Comparison of ENCODE assay signal across 16 cellular contexts in genomic region chr9:98922721-98923435, GRCh38. TPM values are rescaled to one million over a fixed set of nuclear protein-coding genes. Genes with fewer than 3 reads are reported as not detected.
A peak's percentile ranks its signal among the peaks of the same experiment; 100 is the strongest.
DNase-seq lines count a peak whose midpoint lies in the region; ATAC-seq and TF ChIP-seq lines count a peak whose summit lies in the region.
"Had no signal": no experiment of that assay in that cellular context is flagged by ENCODE, and none has a peak within 500 bp of the region (broad histone marks: within the 10 kb centered on the region; RNA-seq: fewer than 3 reads in every experiment).

No MANE protein-coding gene starts in this region.

- no peak for TF ChIP-seq POLR2A in uterus (IDR thresholded peaks at IDR 0.05)

- H2BK120ac ChIP-seq in mesendoderm (ENCODE audit: low read depth, low read length), result no peak overlapping the region

- H3F3A ChIP-seq in MM.1S (ENCODE audit: insufficient read depth, low read length), result no peaks in the 10 kb centered on the region

- no peaks in the 10 kb centered on the region for H4K20me1 ChIP-seq in MM.1S (ENCODE audit: insufficient read depth, low read length)

- no peak overlapping the region for H3K56ac ChIP-seq in mesendoderm (ENCODE audit: low read length)

- in situ Hi-C loops in astrocyte of the spinal cord (cut with HindIII; ENCODE audit: low sequenced_read_pairs), result no loop called here

- H3K4me2 ChIP-seq in MM.1S (ENCODE audit: low read depth, low read length) (peak overlapping the region; percentile 33; the same call in 1 of the 2 replicates), mesendoderm (ENCODE audit: low read length) (no peak overlapping the region)

- H3K36me3 ChIP-seq in MM.1S (replicated peaks; ENCODE audit: insufficient read depth, low read length) (no peaks in the 10 kb centered on the region), mesendoderm (ENCODE audit: control insufficient read depth, insufficient read depth, low read length) (no peaks in the 10 kb centered on the region), uterus (no peaks in the 10 kb centered on the region)

- no peaks in the 10 kb centered on the region for H3K79me1 ChIP-seq in mesendoderm (ENCODE audit: low read length)

- H3K27ac ChIP-seq in MM.1S (ENCODE audit: low read length), result no peak overlapping the region
- no peak overlapping the region for H3K27ac ChIP-seq in mesendoderm (ENCODE audit: low read depth, low read length)
- no peak overlapping the region for H3K27ac ChIP-seq in uterus

- H3K36me3 Mint-ChIP-seq in activated naive CD4-positive, alpha-beta T cell treated with anti-CD3 and anti-CD28 coated beads, Interleukin-2, amount 50 U/mL, for 72 hours, result no peaks in the 10 kb centered on the region

- H3K9ac ChIP-seq in MM.1S (ENCODE audit: low read length), result no peak overlapping the region
- H3K9ac ChIP-seq in mesendoderm (ENCODE audit: low read length), result no peak overlapping the region

- H4K8ac ChIP-seq in mesendoderm (ENCODE audit: low read depth, low read length), result no peak overlapping the region

- 0 out of 2 replicates have a peak overlapping the region, but pooled peaks have one; percentile 40 for H2AFZ ChIP-seq in MM.1S (ENCODE audit: low read length)

- no peak overlapping the region for H3K4ac ChIP-seq in mesendoderm (ENCODE audit: low read depth, low read length)

- H3K18ac ChIP-seq in mesendoderm (ENCODE audit: low read length), result peak overlapping the region; percentile 51

- H3K9me2 ChIP-seq in MM.1S (replicated peaks; ENCODE audit: insufficient read depth, low read length), result no peaks in the 10 kb centered on the region

- H3K9me3 ChIP-seq in MM.1S (replicated peaks; ENCODE audit: insufficient read depth, low read length) (no peaks in the 10 kb centered on the region), uterus (no peaks in the 10 kb centered on the region)

- no peak overlapping the region for H4K5ac ChIP-seq in mesendoderm (ENCODE audit: low read length)

- no CpG with 5 or more reads among the region's 4 CpGs for WGBS in mesendoderm (ENCODE audit: extremely low coverage, insufficient coverage, low lambda C conversion rate)

- no peak overlapping the region for H2BK15ac ChIP-seq in mesendoderm (replicated peaks; ENCODE audit: low read depth)

- no peaks in the 10 kb centered on the region for H3K9me3 Mint-ChIP-seq in activated naive CD4-positive, alpha-beta T cell treated with anti-CD3 and anti-CD28 coated beads, Interleukin-2, amount 50 U/mL, for 72 hours
- H3K9me3 Mint-ChIP-seq: T-helper 1 cell treated with Interleukin-12 subunit alpha and Interleukin-12 subunit beta and Interleukin-4 antibody, amounts not matched to agents 30 μg/mL and 1 μg/mL, for 36 hours had no signal

- intact Hi-C loops in uterus (cut with DNase I; ENCODE audit: low total_unique reads), result no loop called here

- no peak overlapping the region for H2BK5ac ChIP-seq in mesendoderm (ENCODE audit: low read length)

- no peaks in the 10 kb centered on the region for H3K79me2 ChIP-seq in MM.1S (ENCODE audit: low read length)
- H3K79me2 ChIP-seq in mesendoderm (ENCODE audit: control insufficient read depth, insufficient read depth, low read length), result no peaks in the 10 kb centered on the region

- no peak for TF ChIP-seq CTCF in MM.1S (IDR thresholded peaks at IDR 0.05; ENCODE audit: low read length)
- TF ChIP-seq CTCF in astrocyte of the spinal cord (IDR thresholded peaks at IDR 0.05; ENCODE audit: low read depth, low read length), result no peak
- no peak for TF ChIP-seq CTCF in uterus (IDR thresholded peaks at IDR 0.05)

- no peak overlapping the region for H3K23ac ChIP-seq in mesendoderm (ENCODE audit: low read length)

- DNase-seq in Ammon's horn (ENCODE audit: low spot score) (peak; percentile 35), MM.1S (peak; percentile 48), astrocyte of the spinal cord (ENCODE audit: low read depth, low spot score) (peak; percentile 43), mesendoderm (no peak), NCI-H510A treated with DMSO at 0.1 percent for 48 hours (lab: John Stamatoyannopoulos, UW) (no peak), uterus (no peak)
- DNase-seq in activated naive CD4-positive, alpha-beta T cell treated with anti-CD3 and anti-CD28 coated beads, Interleukin-2, amount 50 U/mL, for 72 hours (ENCODE audit: low spot score in 2 of 2), result no peak
- DNase-seq in activated effector memory CD4-positive, alpha-beta T cell treated with anti-CD3 and anti-CD28 coated beads, Interleukin-2, amount 50 U/mL, for 16 hours, result no peak
- DNase-seq: activated CD4-positive, CD25-positive, alpha-beta regulatory T cell treated with anti-CD3 and anti-CD28 coated beads, Interleukin-2, amount 50 U/mL, for 72 hours; activated T-cell treated with anti-CD3 and anti-CD28 coated beads for 4 hours; DMS79 treated with DMSO at 0.1 percent for 48 hours; NK-92 treated with Interleukin-12 subunit alpha and Interleukin-12 subunit beta, amount 100 ng/mL, for 24 hours; stimulated activated CD4-positive, alpha-beta T cell treated with anti-CD3 and anti-CD28 coated beads, Interleukin-2, amount 100 ng/mL, for 48 hours; stimulated activated naive CD4-positive, alpha-beta T cell treated with Interleukin-2 at 50 U/mL for 16 hours had no signal

- no peak overlapping the region for H2AK5ac ChIP-seq in mesendoderm (ENCODE audit: low read length)

- no peaks in the 10 kb centered on the region for H3K4me1 ChIP-seq in MM.1S (ENCODE audit: low read length)
- peaks cover 14% of the 10 kb centered on the region for H3K4me1 ChIP-seq in mesendoderm (ENCODE audit: control insufficient read depth, low read depth, low read length)
- peaks cover 0 to 3% of the 10 kb centered on the region in 2 donors for H3K4me1 ChIP-seq in uterus

- no peak overlapping the region for H3K27ac Mint-ChIP-seq in activated naive CD4-positive, alpha-beta T cell treated with anti-CD3 and anti-CD28 coated beads, Interleukin-2, amount 50 U/mL, for 72 hours
- H3K27ac Mint-ChIP-seq: T-helper 1 cell treated with Interleukin-12 subunit alpha and Interleukin-12 subunit beta and Interleukin-4 antibody, amounts not matched to agents 30 μg/mL and 1 μg/mL, for 36 hours had no signal

- no peak for ATAC-seq in activated naive CD4-positive, alpha-beta T cell treated with anti-CD3 and anti-CD28 coated beads, Interleukin-2, amount 50 U/mL, for 72 hours
- ATAC-seq: HCT116 had no signal

- H3K4me3 ChIP-seq in MM.1S (ENCODE audit: low read length), result no peak overlapping the region
- no peak overlapping the region for H3K4me3 ChIP-seq in astrocyte of the spinal cord (ENCODE audit: low read depth, low read length)
- no peak overlapping the region for H3K4me3 ChIP-seq in mesendoderm (ENCODE audit: low read length)
- H3K4me3 ChIP-seq in uterus, result no peak overlapping the region

- H3K27me3 ChIP-seq in MM.1S (replicated peaks; ENCODE audit: insufficient read depth, low read length), result no peaks in the 10 kb centered on the region
- no peaks in the 10 kb centered on the region for H3K27me3 ChIP-seq in mesendoderm (ENCODE audit: insufficient read depth, low read length, poor library complexity)
- no peaks in the 10 kb centered on the region for H3K27me3 ChIP-seq in uterus

RNA-seq across cellular contexts. Expression of gene COL15A1, which starts 20.8 kb away (rescaled TPM):
- polyA plus RNA-seq in mesendoderm (2013, experiment 1 of 2), result 0.22 TPM
- polyA plus RNA-seq in mesendoderm (2013, experiment 2 of 2), result 0.32 TPM
- total RNA-seq in activated naive CD4-positive, alpha-beta T cell treated with anti-CD3 and anti-CD28 coated beads, Interleukin-2, amount 50 U/mL, for 72 hours, result under 1 TPM; 0.11 to 0.23 TPM
- 100 to 1,000 TPM in 1 of 4 donors, 10 to 100 TPM in 3; 20.3 to 160 (median 50.4) TPM for total RNA-seq in uterus

Comparison
In these comparisons a context has a peak if more than half of its experiments do, and no peak if none do; other contexts are left out.
1. DNase-seq: peak in Ammon's horn (single experiment), MM.1S (single experiment) and astrocyte of the spinal cord (single experiment); none in mesendoderm (single experiment), activated naive CD4-positive, alpha-beta T cell treated with anti-CD3 and anti-CD28 coated beads, Interleukin-2, amount 50 U/mL, for 72 hours (0 of 2), activated effector memory CD4-positive, alpha-beta T cell treated with anti-CD3 and anti-CD28 coated beads, Interleukin-2, amount 50 U/mL, for 16 hours (single experiment), NCI-H510A treated with DMSO at 0.1 percent for 48 hours (single experiment) and uterus (0 of 2).
2. RNA of gene COL15A1, which starts 20.8 kb away (total RNA-seq): 20.3 to 160 TPM in uterus; 0.11 to 0.23 TPM in activated naive CD4-positive, alpha-beta T cell treated with anti-CD3 and anti-CD28 coated beads, Interleukin-2, amount 50 U/mL, for 72 hours; every median in the first group is over 10 times any median in the second.